ENCODE assay signal across 1 cellular context in the genomic region with DNA sequence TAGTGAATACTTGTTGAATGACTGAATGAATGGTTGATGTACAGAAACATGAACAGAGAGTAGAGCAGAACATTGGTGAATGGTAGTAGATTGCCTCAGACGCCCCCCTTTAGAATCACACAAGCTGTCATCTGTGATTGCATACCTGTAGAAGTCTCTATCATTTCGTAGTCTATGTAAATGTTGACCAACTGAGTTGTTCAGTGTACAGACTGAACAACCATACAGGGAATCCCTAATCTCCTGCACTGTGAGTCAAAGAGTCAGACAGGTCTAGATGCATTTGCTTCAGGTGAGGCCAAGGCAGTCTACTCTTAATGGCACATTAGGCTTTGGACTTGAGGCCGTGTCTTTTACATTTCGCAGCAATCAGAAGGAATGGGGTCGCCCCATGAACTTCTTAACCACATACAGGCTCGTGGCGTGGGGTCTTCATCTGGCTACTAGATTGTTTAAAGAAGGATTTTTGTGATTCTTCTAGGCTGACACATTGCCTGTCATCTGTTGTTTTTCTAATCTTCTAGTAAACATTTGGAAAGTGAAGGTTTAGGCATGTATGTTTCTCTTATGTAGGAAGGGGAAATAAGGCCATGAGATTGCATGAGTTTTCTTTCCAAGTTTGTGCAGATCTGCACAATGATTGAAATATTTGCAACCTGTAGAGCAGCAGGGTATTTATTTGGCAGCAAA.
TF ChIP-seq lines count a peak whose summit lies in the region.

No MANE protein-coding gene starts in this region.

TF ChIP-seq in HepG2, 621 proteins besides CTCF, POLR2A, EP300 and RAD21 (continued from another document):
- no peak for TF ChIP-seq JUNB (CRISPR knock-in tag; IDR thresholded peaks at IDR 0.05; ENCODE audit: borderline replicate concordance)
- TF ChIP-seq, protein P1, sequence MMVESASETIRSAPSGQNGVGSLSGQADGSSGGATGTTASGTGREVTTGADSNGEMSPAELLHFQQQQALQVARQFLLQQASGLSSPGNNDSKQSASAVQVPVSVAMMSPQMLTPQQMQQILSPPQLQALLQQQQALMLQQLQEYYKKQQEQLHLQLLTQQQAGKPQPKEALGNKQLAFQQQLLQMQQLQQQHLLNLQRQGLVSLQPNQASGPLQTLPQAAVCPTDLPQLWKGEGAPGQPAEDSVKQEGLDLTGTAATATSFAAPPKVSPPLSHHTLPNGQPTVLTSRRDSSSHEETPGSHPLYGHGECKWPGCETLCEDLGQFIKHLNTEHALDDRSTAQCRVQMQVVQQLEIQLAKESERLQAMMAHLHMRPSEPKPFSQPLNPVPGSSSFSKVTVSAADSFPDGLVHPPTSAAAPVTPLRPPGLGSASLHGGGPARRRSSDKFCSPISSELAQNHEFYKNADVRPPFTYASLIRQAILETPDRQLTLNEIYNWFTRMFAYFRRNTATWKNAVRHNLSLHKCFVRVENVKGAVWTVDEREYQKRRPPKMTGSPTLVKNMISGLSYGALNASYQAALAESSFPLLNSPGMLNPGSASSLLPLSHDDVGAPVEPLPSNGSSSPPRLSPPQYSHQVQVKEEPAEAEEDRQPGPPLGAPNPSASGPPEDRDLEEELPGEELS (CRISPR knock-in tag; IDR thresholded peaks at IDR 0.05), result 0 out of 2 replicates have a peak, but pooled peaks have one; percentile 18
- TF ChIP-seq, protein P2, sequence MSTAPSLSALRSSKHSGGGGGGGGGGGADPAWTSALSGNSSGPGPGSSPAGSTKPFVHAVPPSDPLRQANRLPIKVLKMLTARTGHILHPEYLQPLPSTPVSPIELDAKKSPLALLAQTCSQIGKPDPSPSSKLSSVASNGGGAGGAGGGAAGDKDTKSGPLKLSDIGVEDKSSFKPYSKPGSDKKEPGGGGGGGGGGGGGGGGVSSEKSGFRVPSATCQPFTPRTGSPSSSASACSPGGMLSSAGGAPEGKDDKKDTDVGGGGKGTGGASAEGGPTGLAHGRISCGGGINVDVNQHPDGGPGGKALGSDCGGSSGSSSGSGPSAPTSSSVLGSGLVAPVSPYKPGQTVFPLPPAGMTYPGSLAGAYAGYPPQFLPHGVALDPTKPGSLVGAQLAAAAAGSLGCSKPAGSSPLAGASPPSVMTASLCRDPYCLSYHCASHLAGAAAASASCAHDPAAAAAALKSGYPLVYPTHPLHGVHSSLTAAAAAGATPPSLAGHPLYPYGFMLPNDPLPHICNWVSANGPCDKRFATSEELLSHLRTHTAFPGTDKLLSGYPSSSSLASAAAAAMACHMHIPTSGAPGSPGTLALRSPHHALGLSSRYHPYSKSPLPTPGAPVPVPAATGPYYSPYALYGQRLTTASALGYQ (CRISPR knock-in tag; IDR thresholded peaks at IDR 0.05), result no peak
- no peak for TF ChIP-seq IRX3 (CRISPR knock-in tag; IDR thresholded peaks at IDR 0.05; ENCODE audit: borderline replicate concordance, low read depth)
- TF ChIP-seq RFXANK (CRISPR knock-in tag; IDR thresholded peaks at IDR 0.05), result no peak
- TF ChIP-seq, protein P3, sequence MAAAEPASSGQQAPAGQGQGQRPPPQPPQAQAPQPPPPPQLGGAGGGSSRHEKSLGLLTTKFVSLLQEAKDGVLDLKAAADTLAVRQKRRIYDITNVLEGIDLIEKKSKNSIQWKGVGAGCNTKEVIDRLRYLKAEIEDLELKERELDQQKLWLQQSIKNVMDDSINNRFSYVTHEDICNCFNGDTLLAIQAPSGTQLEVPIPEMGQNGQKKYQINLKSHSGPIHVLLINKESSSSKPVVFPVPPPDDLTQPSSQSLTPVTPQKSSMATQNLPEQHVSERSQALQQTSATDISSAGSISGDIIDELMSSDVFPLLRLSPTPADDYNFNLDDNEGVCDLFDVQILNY (CRISPR knock-in tag; conservative IDR thresholded peaks at IDR 0.05), result no peak
- TF ChIP-seq ZMYM3 (CRISPR knock-in tag; IDR thresholded peaks at IDR 0.05), result peak; percentile 85
- peak; percentile 84 for TF ChIP-seq ZNF3 (CRISPR knock-in tag; IDR thresholded peaks at IDR 0.05)
- no peak for TF ChIP-seq REPIN1 (CRISPR knock-in tag; IDR thresholded peaks at IDR 0.05; ENCODE audit: borderline replicate concordance, low read depth)
- peak; percentile 28; the same call in 1 of the 2 replicates for TF ChIP-seq ZBTB20 (CRISPR knock-in tag; IDR thresholded peaks at IDR 0.05; ENCODE audit: borderline replicate concordance, low read depth)
- TF ChIP-seq ETV5 (CRISPR knock-in tag; IDR thresholded peaks at IDR 0.05; ENCODE audit: borderline replicate concordance), result no peak
- TF ChIP-seq FOXA3 (CRISPR knock-in tag; IDR thresholded peaks at IDR 0.05), result 0 out of 2 replicates have a peak, but pooled peaks have one; percentile 5
- no peak for TF ChIP-seq KDM2A (CRISPR knock-in tag; IDR thresholded peaks at IDR 0.05; ENCODE audit: borderline replicate concordance, low read depth)
- TF ChIP-seq, protein P4, sequence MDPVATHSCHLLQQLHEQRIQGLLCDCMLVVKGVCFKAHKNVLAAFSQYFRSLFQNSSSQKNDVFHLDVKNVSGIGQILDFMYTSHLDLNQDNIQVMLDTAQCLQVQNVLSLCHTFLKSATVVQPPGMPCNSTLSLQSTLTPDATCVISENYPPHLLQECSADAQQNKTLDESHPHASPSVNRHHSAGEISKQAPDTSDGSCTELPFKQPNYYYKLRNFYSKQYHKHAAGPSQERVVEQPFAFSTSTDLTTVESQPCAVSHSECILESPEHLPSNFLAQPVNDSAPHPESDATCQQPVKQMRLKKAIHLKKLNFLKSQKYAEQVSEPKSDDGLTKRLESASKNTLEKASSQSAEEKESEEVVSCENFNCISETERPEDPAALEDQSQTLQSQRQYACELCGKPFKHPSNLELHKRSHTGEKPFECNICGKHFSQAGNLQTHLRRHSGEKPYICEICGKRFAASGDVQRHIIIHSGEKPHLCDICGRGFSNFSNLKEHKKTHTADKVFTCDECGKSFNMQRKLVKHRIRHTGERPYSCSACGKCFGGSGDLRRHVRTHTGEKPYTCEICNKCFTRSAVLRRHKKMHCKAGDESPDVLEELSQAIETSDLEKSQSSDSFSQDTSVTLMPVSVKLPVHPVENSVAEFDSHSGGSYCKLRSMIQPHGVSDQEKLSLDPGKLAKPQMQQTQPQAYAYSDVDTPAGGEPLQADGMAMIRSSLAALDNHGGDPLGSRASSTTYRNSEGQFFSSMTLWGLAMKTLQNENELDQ (CRISPR knock-in tag; IDR thresholded peaks at IDR 0.05; ENCODE audit: borderline replicate concordance), result no peak
- TF ChIP-seq ATF1 (CRISPR knock-in tag; IDR thresholded peaks at IDR 0.05), result no peak
- no peak for TF ChIP-seq TBX3 (IDR thresholded peaks at IDR 0.05; ENCODE audit: borderline replicate concordance)
- TF ChIP-seq DPF2 (CRISPR knock-in tag; IDR thresholded peaks at IDR 0.05; ENCODE audit: borderline replicate concordance, low read depth), result no peak
- no peak for TF ChIP-seq SATB2 (CRISPR knock-in tag; IDR thresholded peaks at IDR 0.05)
